8 cellular contexts compared by ENCODE assay signal in genomic region chr6:98769546-98769945, GRCh38.
DNase-seq lines count a peak whose midpoint lies in the region; ATAC-seq and TF ChIP-seq lines count a peak whose summit lies in the region.

No MANE protein-coding gene starts in this region.

- H4K20me1 ChIP-seq in MM.1S (ENCODE audit: insufficient read depth, low read length) = no peaks in the 10 kb centered on the region

- no peak overlapping the region for H2AFZ ChIP-seq in MM.1S (ENCODE audit: low read length)

- no peak for ATAC-seq in GM18861 (IDR thresholded peaks at IDR 0.05; ENCODE audit: unreplicated experiment)
- ATAC-seq in Right ventricle myocardium superior (ENCODE audit: poor library complexity) = no peak
- no peak for ATAC-seq in HG03565 (IDR thresholded peaks at IDR 0.05; ENCODE audit: unreplicated experiment)

- no peak overlapping the region for H3K9ac ChIP-seq in MM.1S (ENCODE audit: low read length)

- TF ChIP-seq CTCF in GM12874 (IDR thresholded peaks at IDR 0.05; ENCODE audit: insufficient read depth, low read depth, low read length) (peak; percentile 14; the same call in 1 of the 2 replicates), MM.1S (IDR thresholded peaks at IDR 0.05; ENCODE audit: low read length) (peak; percentile 64), choroid plexus epithelial cell (conservative IDR thresholded peaks at IDR 0.05; ENCODE audit: low read depth, low read length) (peak; percentile 22)

- no peaks in the 10 kb centered on the region for H3K36me3 Mint-ChIP-seq in activated T-helper 1 cell treated with anti-CD3 and anti-CD28 coated beads, Interleukin-12 subunit alpha, Interleukin-12 subunit beta, Interleukin-2, Interleukin-4 antibody, amounts not matched to agents 30 ng/mL and 10 ng/mL and 1 ng/mL, durations not matched to agents 14 hours and 24 hours and 36 hours (ENCODE audit: low read depth)

- H3K27ac ChIP-seq in MM.1S (ENCODE audit: low read length) = no peak overlapping the region

- peaks cover under 1% of the 10 kb centered on the region for H3K4me1 Mint-ChIP-seq in activated T-helper 1 cell treated with anti-CD3 and anti-CD28 coated beads, Interleukin-12 subunit alpha, Interleukin-12 subunit beta, Interleukin-2, Interleukin-4 antibody, amounts not matched to agents 30 ng/mL and 10 ng/mL and 1 ng/mL, durations not matched to agents 14 hours and 24 hours and 36 hours (ENCODE audit: low read depth)

- no peaks in the 10 kb centered on the region for H3K79me2 ChIP-seq in MM.1S (ENCODE audit: low read length)

- H3K9me3 ChIP-seq in MM.1S (replicated peaks; ENCODE audit: insufficient read depth, low read length) = no peaks in the 10 kb centered on the region

- peaks cover 9% of the 10 kb centered on the region for H3K27me3 Mint-ChIP-seq in activated T-helper 1 cell treated with anti-CD3 and anti-CD28 coated beads, Interleukin-12 subunit alpha, Interleukin-12 subunit beta, Interleukin-2, Interleukin-4 antibody, amounts not matched to agents 30 ng/mL and 10 ng/mL and 1 ng/mL, durations not matched to agents 14 hours and 24 hours and 36 hours (ENCODE audit: insufficient read depth)

- peak; percentile 2 for DNase-seq in AG08395 (ENCODE audit: low spot score)
- DNase-seq in MM.1S = peak; percentile 67
- DNase-seq in choroid plexus epithelial cell (ENCODE audit: low read depth) = peak; percentile 12
- DNase-seq in Right ventricle myocardium superior = no peak
- no peak for DNase-seq in activated T-helper 1 cell treated with anti-CD3 and anti-CD28 coated beads, Interleukin-12 subunit alpha, Interleukin-12 subunit beta, Interleukin-2, Interleukin-4 antibody, amounts not matched to agents 30 ng/mL and 10 ng/mL and 1 ng/mL, durations not matched to agents 14 hours and 24 hours and 36 hours (ENCODE audit: low spot score)

- intact Hi-C loops in Right ventricle myocardium superior (cut with DNase I) = no loop called here
- intact Hi-C loops in activated T-helper 1 cell treated with anti-CD3 and anti-CD28 coated beads, Interleukin-12 subunit alpha, Interleukin-12 subunit beta, Interleukin-2, Interleukin-4 antibody, amounts not matched to agents 30 ng/mL and 10 ng/mL and 1 ng/mL, durations not matched to agents 14 hours and 24 hours and 36 hours (cut with micrococcal nuclease) = loop anchor here (2.0 kb wide), 1 partner anchor 77 kb away; no protein-coding TSS in a partner anchor

- no peaks in the 10 kb centered on the region for H3K4me1 ChIP-seq in MM.1S (ENCODE audit: low read length)

- no peaks in the 10 kb centered on the region for H3K27me3 ChIP-seq in MM.1S (replicated peaks; ENCODE audit: insufficient read depth, low read length)

- H3K36me3 ChIP-seq in MM.1S (replicated peaks; ENCODE audit: insufficient read depth, low read length) = no peaks in the 10 kb centered on the region

- no peaks in the 10 kb centered on the region for H3F3A ChIP-seq in MM.1S (ENCODE audit: insufficient read depth, low read length)

- no peak overlapping the region for H3K27ac Mint-ChIP-seq in activated T-helper 1 cell treated with anti-CD3 and anti-CD28 coated beads, Interleukin-12 subunit alpha, Interleukin-12 subunit beta, Interleukin-2, Interleukin-4 antibody, amounts not matched to agents 30 ng/mL and 10 ng/mL and 1 ng/mL, durations not matched to agents 14 hours and 24 hours and 36 hours

- H3K9me3 Mint-ChIP-seq in activated T-helper 1 cell treated with anti-CD3 and anti-CD28 coated beads, Interleukin-12 subunit alpha, Interleukin-12 subunit beta, Interleukin-2, Interleukin-4 antibody, amounts not matched to agents 30 ng/mL and 10 ng/mL and 1 ng/mL, durations not matched to agents 14 hours and 24 hours and 36 hours = no peaks in the 10 kb centered on the region

- H3K4me3 Mint-ChIP-seq in activated T-helper 1 cell treated with anti-CD3 and anti-CD28 coated beads, Interleukin-12 subunit alpha, Interleukin-12 subunit beta, Interleukin-2, Interleukin-4 antibody, amounts not matched to agents 30 ng/mL and 10 ng/mL and 1 ng/mL, durations not matched to agents 14 hours and 24 hours and 36 hours = no peak overlapping the region

- no peak overlapping the region for H3K4me3 ChIP-seq in MM.1S (ENCODE audit: low read length)
- no peak overlapping the region for H3K4me3 ChIP-seq in choroid plexus epithelial cell (ENCODE audit: low read depth, low read length)

- no peak overlapping the region for H3K4me2 ChIP-seq in MM.1S (ENCODE audit: low read depth, low read length)

- H3K9me2 ChIP-seq in MM.1S (replicated peaks; ENCODE audit: insufficient read depth, low read length) = no peaks in the 10 kb centered on the region

Comparison
In these comparisons a context has a peak if more than half of its experiments do, and no peak if none do; other contexts are left out.
1. DNase-seq: peak in AG08395 (single experiment), MM.1S (single experiment) and choroid plexus epithelial cell (single experiment); none in Right ventricle myocardium superior (single experiment) and activated T-helper 1 cell treated with anti-CD3 and anti-CD28 coated beads, Interleukin-12 subunit alpha, Interleukin-12 subunit beta, Interleukin-2, Interleukin-4 antibody, amounts not matched to agents 30 ng/mL and 10 ng/mL and 1 ng/mL, durations not matched to agents 14 hours and 24 hours and 36 hours (single experiment).
2. CTCF ChIP-seq: peak in every context shown above with its lines; median percentile 64 in MM.1S; 22 in choroid plexus epithelial cell; 14 in GM12874.